In genomic region chr3:44029100-44029499, GRCh38 we compare ENCODE assay signal across 22 cellular contexts.
DNase-seq lines count a peak whose midpoint lies in the region; ATAC-seq, FAIRE-seq and TF ChIP-seq lines count a peak whose summit lies in the region.
"Had no signal": no experiment of that assay in that cellular context is flagged by ENCODE, and none has a peak within 500 bp of the region (broad histone marks: within the 10 kb centered on the region; RNA-seq: fewer than 3 reads in every experiment).

No MANE protein-coding gene starts in this region.

- TF ChIP-seq CTCF in bronchial epithelial cell (IDR thresholded peaks at IDR 0.05; ENCODE audit: insufficient read depth, low read length, severe bottlenecking) (no peak), esophagus muscularis mucosa (IDR thresholded peaks at IDR 0.05) (no peak), thyroid gland (IDR thresholded peaks at IDR 0.05) (no peak)

- H3K9me3 ChIP-seq in esophagus muscularis mucosa: no peaks in the 10 kb centered on the region
- no peaks in the 10 kb centered on the region for H3K9me3 ChIP-seq in thyroid gland
- H3K9me3 ChIP-seq in effector memory CD4-positive, alpha-beta T cell (ENCODE audit: control insufficient read depth, low read length): no peaks in the 10 kb centered on the region
- H3K9me3 ChIP-seq: BLaER1, Caco-2, HAP-1 had no signal

- TF ChIP-seq EP300 in esophagus muscularis mucosa (IDR thresholded peaks at IDR 0.05): no peak

- H3K27ac ChIP-seq in esophagus muscularis mucosa (replicated peaks in 1 of 4) (no peak overlapping the region), thyroid gland (peak overlapping the region in 2 of 3 donors; percentile 20 to 49)
- no peak overlapping the region for H3K27ac ChIP-seq in effector memory CD4-positive, alpha-beta T cell (ENCODE audit: insufficient read depth, low read length, poor library complexity, severe bottlenecking)
- H3K27ac ChIP-seq: 22Rv1, BLaER1, C4-2B had no signal

- TF ChIP-seq POLR2A in GM12891 (IDR thresholded peaks at IDR 0.05; ENCODE audit: low read depth, low read length) (no peak), esophagus muscularis mucosa (IDR thresholded peaks at IDR 0.05; ENCODE audit: low read depth) (no peak), thyroid gland (IDR thresholded peaks at IDR 0.05) (no peak)

- DNase-seq in GM12891 (ENCODE audit: insufficient read length, low spot score) (no peak), bronchial epithelial cell (ENCODE audit: low read depth) (no peak), esophagus muscularis mucosa (ENCODE audit: extremely low spot score) (peak; percentile 80), thyroid gland (no peak), NCI-H510A treated with DMSO at 0.1 percent for 48 hours (lab: John Stamatoyannopoulos, UW) (no peak)
- no peak for DNase-seq in activated CD4-positive, alpha-beta T cell treated with anti-CD3 and anti-CD28 coated beads for 1 hour
- DNase-seq in effector memory CD4-positive, alpha-beta T cell: no peak
- DNase-seq: Caco-2; CD4-positive, CD25-positive, alpha-beta regulatory T cell; CD8-positive, alpha-beta T cell; DMS153; DND-41 had no signal

- FAIRE-seq in GM12891 (lab: Jason Lieb, UNC): peak; percentile 79
- FAIRE-seq in bronchial epithelial cell (lab: Jason Lieb, UNC): peak; percentile 90
- FAIRE-seq: A204.1, G401.6, GM18507, H54 had no signal

- H3K27me3 ChIP-seq in bronchial epithelial cell (ENCODE audit: control insufficient read depth, insufficient read depth, low read length) (no peaks in the 10 kb centered on the region), esophagus muscularis mucosa (peaks cover 0 to 56% (median 0%) of the 10 kb centered on the region in 4 donors), thyroid gland (no peaks in the 10 kb centered on the region)
- H3K27me3 ChIP-seq in effector memory CD4-positive, alpha-beta T cell (replicated peaks; ENCODE audit: control insufficient read depth, insufficient read depth, low read length, poor library complexity, severe bottlenecking): no peaks in the 10 kb centered on the region
- H3K27me3 ChIP-seq: BLaER1 had no signal

- H3K36me3 ChIP-seq in bronchial epithelial cell (ENCODE audit: control insufficient read depth, insufficient read depth, low read length): no peaks in the 10 kb centered on the region
- H3K36me3 ChIP-seq in esophagus muscularis mucosa: no peaks in the 10 kb centered on the region
- H3K36me3 ChIP-seq in thyroid gland: no peaks in the 10 kb centered on the region
- H3K36me3 ChIP-seq in effector memory CD4-positive, alpha-beta T cell (ENCODE audit: control insufficient read depth, insufficient read depth, low read length): no peaks in the 10 kb centered on the region
- H3K36me3 ChIP-seq: BLaER1, HAP-1 had no signal

- no peak for ATAC-seq in GM18907 (IDR thresholded peaks at IDR 0.05; ENCODE audit: unreplicated experiment)
- ATAC-seq: CD8-positive, alpha-beta T cell; GM23338 had no signal

- H3K4me1 ChIP-seq in esophagus muscularis mucosa (no peaks in the 10 kb centered on the region), thyroid gland (peaks cover 54 to 72% of the 10 kb centered on the region in 2 donors)
- no peaks in the 10 kb centered on the region for H3K4me1 ChIP-seq in effector memory CD4-positive, alpha-beta T cell (ENCODE audit: control insufficient read depth, insufficient read depth, low read length, poor library complexity, severe bottlenecking)
- H3K4me1 ChIP-seq: BLaER1, Caco-2 had no signal

- H3K4me3 ChIP-seq in bronchial epithelial cell (ENCODE audit: low read depth, low read length) (no peak overlapping the region), esophagus muscularis mucosa (no peak overlapping the region), thyroid gland (replicated peaks in 1 of 3) (no peak overlapping the region)
- no peak overlapping the region for H3K4me3 ChIP-seq in effector memory CD4-positive, alpha-beta T cell (ENCODE audit: insufficient read depth, low read depth, low read length, poor library complexity, severe bottlenecking)
- H3K4me3 ChIP-seq: BLaER1, GM23338, HAP-1 had no signal

- intact Hi-C loops in esophagus muscularis mucosa (cut with DNase I): no loop called here
- intact Hi-C loops in thyroid gland (cut with DNase I): no loop called here

- 86% methylated on average over 2 of the region's 2 CpGs for WGBS in esophagus muscularis mucosa
- WGBS in thyroid gland, 2 donors: 93 to 95% methylated on average over 2 of the region's 2 CpGs

TF ChIP-seq in GM12891, 5 proteins besides CTCF, POLR2A, EP300 and RAD21:
- no peak for TF ChIP-seq TAF1 (IDR thresholded peaks at IDR 0.05; ENCODE audit: low read depth, low read length)
- no peak for TF ChIP-seq POU2F2 (IDR thresholded peaks at IDR 0.05; ENCODE audit: low read depth, low read length)
- TF ChIP-seq POLR2AphosphoS5 (IDR thresholded peaks at IDR 0.05; ENCODE audit: low read depth, low read length): no peak
- TF ChIP-seq SPI1 (IDR thresholded peaks at IDR 0.05; ENCODE audit: low read depth, low read length): no peak
- no peak for TF ChIP-seq PAX5 (IDR thresholded peaks at IDR 0.05; ENCODE audit: insufficient read depth, low read length, severe bottlenecking)

Comparison
In these comparisons a context has a peak if more than half of its experiments do, and no peak if none do; other contexts are left out.
1. H3K27ac ChIP-seq: peak in thyroid gland (2 of 3); none in esophagus muscularis mucosa (0 of 4) and effector memory CD4-positive, alpha-beta T cell (single experiment).